ENCODE assay signal across 29 cellular contexts in genomic region chr10:64555609-64556008, GRCh38.
"Had no signal": no experiment of that assay in that cellular context is flagged by ENCODE, and none has a peak within 500 bp of the region (broad histone marks: within the 10 kb centered on the region; RNA-seq: fewer than 3 reads in every experiment).

No MANE protein-coding gene starts in this region.

- H3K4me3 ChIP-seq: adrenal gland, ascending aorta, body of pancreas, breast epithelium, cardiac muscle cell had no signal

- H3K4me1 ChIP-seq: adrenal gland, ascending aorta, body of pancreas, breast epithelium had no signal

- H3K27me3 ChIP-seq: adrenal gland, ascending aorta, body of pancreas, brain microvascular endothelial cell, breast epithelium, cardiac muscle cell had no signal

- H3K9me3 ChIP-seq: adrenal gland, ascending aorta, body of pancreas, breast epithelium had no signal

- DNase-seq: activated effector memory CD4-positive, alpha-beta T cell treated with anti-CD3 and anti-CD28 coated beads, Interleukin-2, amount 50 U/mL, for 16 hours; activated effector memory CD4-positive, alpha-beta T cell treated with Interleukin-2 at 50 U/mL for 16 hours; activated gamma-delta T cell; activated gamma-delta T cell treated with Interleukin-2 at 50 U/mL for 16 hours; activated naive CD4-positive, alpha-beta T cell; activated naive CD4-positive, alpha-beta T cell treated with anti-CD3 and anti-CD28 coated beads for 36 hours; activated naive CD4-positive, alpha-beta T cell treated with anti-CD3 and anti-CD28 coated beads, Interleukin-2, amount 10 ng/mL, durations not matched to agents 7 days and 5 days; activated naive CD4-positive, alpha-beta T cell treated with anti-CD3 and anti-CD28 coated beads, Interleukin-2, amount 50 U/mL, for 16 hours; activated naive CD4-positive, alpha-beta T cell treated with Interleukin-2 at 50 U/mL for 16 hours; activated naive CD8-positive, alpha-beta T cell treated with anti-CD3 and anti-CD28 coated beads for 36 hours; activated naive CD8-positive, alpha-beta T cell treated with anti-CD3 and anti-CD28 coated beads, Interleukin-2, amount 10 ng/mL, durations not matched to agents 7 days and 5 days; activated naive CD8-positive, alpha-beta T cell treated with anti-CD3 and anti-CD28 coated beads, Interleukin-2, amount 50 U/mL, for 24 hours; activated T-cell treated with anti-CD3 and anti-CD28 coated beads, Interleukin-2, amount 50 U/mL, for 1 hour; activated T-cell treated with anti-CD3 and anti-CD28 coated beads, Interleukin-2, amount 50 U/mL, for 24 hours; activated T-cell treated with anti-CD3 and anti-CD28 coated beads, Interleukin-2, amount 50 U/mL, for 4 hours; activated T-cell treated with anti-CD3 and anti-CD28 coated beads, Interleukin-2, amount 50 U/mL, for 48 hours; activated T-cell treated with anti-CD3 and anti-CD28 coated beads, Interleukin-2, amount 50 U/mL, for 72 hours; adrenal gland; amniotic stem cell; amygdala; anterior cingulate cortex; aorta; body of pancreas; brain microvascular endothelial cell; central memory CD4-positive, alpha-beta T cell; cerebellar nuclear complex had no signal

- H3K36me3 ChIP-seq: adrenal gland, ascending aorta, brain microvascular endothelial cell, breast epithelium, cardiac muscle cell had no signal
